ENCODE assay signal across 8 cellular contexts in the genomic region with DNA sequence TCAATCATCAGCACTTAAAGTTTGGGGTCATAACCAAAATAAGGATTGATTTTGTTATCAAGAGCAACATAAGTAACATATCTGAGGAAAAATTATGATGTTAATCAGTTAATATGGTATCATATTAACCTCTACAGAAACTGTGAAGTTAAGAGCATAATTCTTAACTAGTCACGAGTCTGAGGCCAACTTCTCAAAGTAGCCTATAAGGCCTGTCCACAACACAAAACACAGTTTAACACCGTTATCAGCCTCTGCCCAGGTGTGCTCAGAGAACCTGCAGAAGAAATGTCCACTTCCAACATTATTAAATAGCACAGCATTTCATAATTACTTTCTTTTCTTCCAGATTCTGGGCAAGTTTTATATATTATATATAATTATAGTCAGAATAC. TPM values are rescaled to one million over a fixed set of nuclear protein-coding genes. Genes with fewer than 3 reads are reported as not detected.
A peak's percentile ranks its signal among the peaks of the same experiment; 100 is the strongest.
DNase-seq lines count a peak whose midpoint lies in the region; ATAC-seq and TF ChIP-seq lines count a peak whose summit lies in the region.

No MANE protein-coding gene starts in this region.

- no peak overlapping the region for H3K27ac ChIP-seq in DND-41 (ENCODE audit: low read length)
- no peak overlapping the region for H3K27ac ChIP-seq in ectodermal cell (ENCODE audit: insufficient read depth, low read depth, low read length, poor library complexity, severe bottlenecking)

- no peaks in the 10 kb centered on the region for H3K27me3 Mint-ChIP-seq in IgD-negative memory B cell

- H3K36me3 ChIP-seq in DND-41 (ENCODE audit: insufficient read depth, low read length) (no peaks in the 10 kb centered on the region), ectodermal cell (ENCODE audit: control insufficient read depth, insufficient read depth, low read length) (no peaks in the 10 kb centered on the region), neuron (ENCODE audit: insufficient read depth, low read length) (no peaks in the 10 kb centered on the region)

- H3K4me1 Mint-ChIP-seq in IgD-negative memory B cell, result peaks cover 44 to 48% (median 47%) of the 10 kb centered on the region in 3 donors

- H3K79me2 ChIP-seq in DND-41 (ENCODE audit: insufficient read depth, low read length), result peaks cover 23% of the 10 kb centered on the region

- H3K36me3 Mint-ChIP-seq in IgD-negative memory B cell, result peaks cover 2% of the 10 kb centered on the region

- H3K4me1 ChIP-seq in DND-41 (ENCODE audit: insufficient read depth, low read length) (peaks cover 26% of the 10 kb centered on the region), ectodermal cell (ENCODE audit: control insufficient read depth, insufficient read depth, low read length) (no peaks in the 10 kb centered on the region), neuron (ENCODE audit: insufficient read depth, low read length) (peaks cover 3% of the 10 kb centered on the region)

- no peaks in the 10 kb centered on the region; the same call in 1 of the 2 replicates for H4K20me1 ChIP-seq in DND-41 (ENCODE audit: insufficient read depth, low read length)

- no peak for ATAC-seq in DND-41 (ENCODE audit: insufficient read depth, low read depth)

- peak overlapping the region; percentile 69 for H3K4me2 ChIP-seq in DND-41 (ENCODE audit: insufficient read depth, low read length)

- peak overlapping the region; percentile 59 for H3K9ac ChIP-seq in DND-41 (ENCODE audit: low read depth, low read length)

- H3K9me3 ChIP-seq in DND-41 (ENCODE audit: insufficient read depth, low read length, severe bottlenecking), result no peaks in the 10 kb centered on the region
- H3K9me3 ChIP-seq in ectodermal cell (ENCODE audit: control insufficient read depth, low read length), result no peaks in the 10 kb centered on the region
- no peaks in the 10 kb centered on the region for H3K9me3 ChIP-seq in neuron (ENCODE audit: low read length)

- no peak for TF ChIP-seq CTCF in DND-41 (IDR thresholded peaks at IDR 0.05; ENCODE audit: borderline replicate concordance, extremely low read depth, low read length, poor library complexity, severe bottlenecking)

- H3K9me3 Mint-ChIP-seq in IgD-negative memory B cell, result no peaks in the 10 kb centered on the region

- H2AFZ ChIP-seq in DND-41 (ENCODE audit: low read depth, low read length) (no peak overlapping the region), neuron (ENCODE audit: low read depth, low read length) (no peak overlapping the region)

- H3K4me3 Mint-ChIP-seq in IgD-negative memory B cell, result peak overlapping the region; percentile 92 to 96 (median 94)

- 58 to 62% methylated on average over 2 of the region's 2 CpGs for WGBS in ectodermal cell, 2 experiments

- H3K27me3 ChIP-seq in DND-41 (ENCODE audit: insufficient read depth, low read length, poor library complexity) (peaks cover 25% of the 10 kb centered on the region), ectodermal cell (ENCODE audit: control insufficient read depth, insufficient read depth, low read length, poor library complexity, severe bottlenecking) (no peaks in the 10 kb centered on the region), neuron (ENCODE audit: insufficient read depth, low read length) (peaks cover 18% of the 10 kb centered on the region)

- peak overlapping the region; percentile 69 to 76; a peak in 3 of 4 replicates for H3K4me3 ChIP-seq in DND-41 (ENCODE audit: low read depth in 1 of 2, low read length in 2 of 2)
- peak overlapping the region; percentile 51 for H3K4me3 ChIP-seq in ectodermal cell (ENCODE audit: insufficient read depth, low read depth, low read length)
- peak overlapping the region; percentile 70 for H3K4me3 ChIP-seq in neuron (ENCODE audit: low read length)

- H3K27ac Mint-ChIP-seq in IgD-negative memory B cell, result peak overlapping the region; percentile 81 to 93 (median 89)

- DNase-seq in DND-41 (no peak), amygdala (lab: John Stamatoyannopoulos, UW) (no peak), mesenteric fat pad (ENCODE audit: low spot score) (no peak), epidermal melanocyte (ENCODE audit: insufficient read length, low spot score) (no peak), OCI-M2 (lab: John Stamatoyannopoulos, UW; ENCODE audit: unreplicated experiment) (no peak)

RNA-seq across cellular contexts. Expression of gene STX7, which starts 1.1 kb away (rescaled TPM):
- 96.7 TPM for polyA plus RNA-seq in IgD-negative memory B cell
- polyA plus RNA-seq in ectodermal cell (2013, experiment 1 of 4), result 45.0 TPM
- polyA plus RNA-seq in ectodermal cell (2013, experiment 2 of 4), result 39.1 TPM
- 28.4 TPM for polyA plus RNA-seq in ectodermal cell (2013, experiment 3 of 4)
- 36.7 TPM for polyA plus RNA-seq in ectodermal cell (2013, experiment 4 of 4)
- total RNA-seq in mesenteric fat pad, result 96.3 TPM

RNA-seq across cellular contexts. Expression of gene TAAR9, which starts 26.2 kb away (rescaled TPM):
- polyA plus RNA-seq in IgD-negative memory B cell, result not detected
- not detected for polyA plus RNA-seq in ectodermal cell (2013, experiment 1 of 4)
- polyA plus RNA-seq in ectodermal cell (2013, experiment 2 of 4), result not detected
- not detected for polyA plus RNA-seq in ectodermal cell (2013, experiment 3 of 4)
- not detected for polyA plus RNA-seq in ectodermal cell (2013, experiment 4 of 4)
- total RNA-seq in mesenteric fat pad, result not detected

RNA-seq across cellular contexts. Expression of gene TAAR8, which starts 40.6 kb away (rescaled TPM):
- polyA plus RNA-seq in IgD-negative memory B cell, result not detected
- polyA plus RNA-seq in ectodermal cell (2013, experiment 1 of 4), result not detected
- polyA plus RNA-seq in ectodermal cell (2013, experiment 2 of 4), result not detected
- polyA plus RNA-seq in ectodermal cell (2013, experiment 3 of 4), result not detected
- polyA plus RNA-seq in ectodermal cell (2013, experiment 4 of 4), result not detected
- not detected for total RNA-seq in mesenteric fat pad

RNA-seq across cellular contexts. Expression of gene TAAR6, which starts 58.3 kb away (rescaled TPM):
- polyA plus RNA-seq in IgD-negative memory B cell, result not detected
- polyA plus RNA-seq in ectodermal cell (2013, experiment 1 of 4), result not detected
- not detected for polyA plus RNA-seq in ectodermal cell (2013, experiment 2 of 4)
- not detected for polyA plus RNA-seq in ectodermal cell (2013, experiment 3 of 4)
- polyA plus RNA-seq in ectodermal cell (2013, experiment 4 of 4), result not detected
- not detected for total RNA-seq in mesenteric fat pad
